Comparison of ENCODE assay signal across 1 cellular context in genomic region chr10:68901106-68901927, GRCh38.
TF ChIP-seq lines count a peak whose summit lies in the region.

Gene DDX50, plus strand, starts transcription at chr10:68901315. Its CDS starts 70 bp downstream, at chr10:68901385.

TF ChIP-seq in HepG2, 621 proteins besides CTCF, POLR2A, EP300 and RAD21 (continued from another document and continues in another):
- TF ChIP-seq, protein P1, sequence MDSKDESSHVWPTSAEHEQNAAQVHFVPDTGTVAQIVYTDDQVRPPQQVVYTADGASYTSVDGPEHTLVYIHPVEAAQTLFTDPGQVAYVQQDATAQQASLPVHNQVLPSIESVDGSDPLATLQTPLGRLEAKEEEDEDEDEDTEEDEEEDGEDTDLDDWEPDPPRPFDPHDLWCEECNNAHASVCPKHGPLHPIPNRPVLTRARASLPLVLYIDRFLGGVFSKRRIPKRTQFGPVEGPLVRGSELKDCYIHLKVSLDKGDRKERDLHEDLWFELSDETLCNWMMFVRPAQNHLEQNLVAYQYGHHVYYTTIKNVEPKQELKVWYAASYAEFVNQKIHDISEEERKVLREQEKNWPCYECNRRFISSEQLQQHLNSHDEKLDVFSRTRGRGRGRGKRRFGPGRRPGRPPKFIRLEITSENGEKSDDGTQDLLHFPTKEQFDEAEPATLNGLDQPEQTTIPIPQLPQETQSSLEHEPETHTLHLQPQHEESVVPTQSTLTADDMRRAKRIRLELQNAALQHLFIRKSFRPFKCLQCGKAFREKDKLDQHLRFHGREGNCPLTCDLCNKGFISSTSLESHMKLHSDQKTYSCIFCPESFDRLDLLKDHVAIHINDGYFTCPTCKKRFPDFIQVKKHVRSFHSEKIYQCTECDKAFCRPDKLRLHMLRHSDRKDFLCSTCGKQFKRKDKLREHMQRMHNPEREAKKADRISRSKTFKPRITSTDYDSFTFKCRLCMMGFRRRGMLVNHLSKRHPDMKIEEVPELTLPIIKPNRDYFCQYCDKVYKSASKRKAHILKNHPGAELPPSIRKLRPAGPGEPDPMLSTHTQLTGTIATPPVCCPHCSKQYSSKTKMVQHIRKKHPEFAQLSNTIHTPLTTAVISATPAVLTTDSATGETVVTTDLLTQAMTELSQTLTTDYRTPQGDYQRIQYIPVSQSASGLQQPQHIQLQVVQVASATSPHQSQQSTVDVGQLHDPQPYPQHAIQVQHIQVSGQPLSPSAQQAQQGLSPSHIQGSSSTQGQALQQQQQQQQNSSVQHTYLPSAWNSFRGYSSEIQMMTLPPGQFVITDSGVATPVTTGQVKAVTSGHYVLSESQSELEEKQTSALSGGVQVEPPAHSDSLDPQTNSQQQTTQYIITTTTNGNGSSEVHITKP (CRISPR knock-in tag; IDR thresholded peaks at IDR 0.05; ENCODE audit: low read depth): 0 out of 2 replicates have a peak, but pooled peaks have one; percentile 22
- peak; percentile 59; the same call in 1 of the 2 replicates for TF ChIP-seq ZNF235 (CRISPR knock-in tag; IDR thresholded peaks at IDR 0.05; ENCODE audit: borderline replicate concordance)
- peak; percentile 88; the same call in 1 of the 2 replicates for TF ChIP-seq ZNF605 (CRISPR knock-in tag; IDR thresholded peaks at IDR 0.05)
- TF ChIP-seq ZNF589 (CRISPR knock-in tag; conservative IDR thresholded peaks at IDR 0.05): 0 out of 2 replicates have a peak, but pooled peaks have one; percentile 18
- TF ChIP-seq ATAD3A (CRISPR knock-in tag; IDR thresholded peaks at IDR 0.05): no peak
- no peak for TF ChIP-seq SIN3B (IDR thresholded peaks at IDR 0.05; ENCODE audit: low read length)
- TF ChIP-seq MLLT10 (CRISPR knock-in tag; IDR thresholded peaks at IDR 0.05): no peak
- peak; percentile 6; the same call in 1 of the 2 replicates for TF ChIP-seq ZNF788 (CRISPR knock-in tag; IDR thresholded peaks at IDR 0.05; ENCODE audit: borderline replicate concordance)
- TF ChIP-seq WIZ (CRISPR knock-in tag; IDR thresholded peaks at IDR 0.05): 0 out of 2 replicates have a peak, but pooled peaks have one; percentile 19
- TF ChIP-seq ZNF33A (CRISPR knock-in tag; IDR thresholded peaks at IDR 0.05; ENCODE audit: borderline replicate concordance): no peak
- 0 out of 2 replicates have a peak, but pooled peaks have one; percentile 27 for TF ChIP-seq ZNF232 (CRISPR knock-in tag; IDR thresholded peaks at IDR 0.05; ENCODE audit: borderline replicate concordance)
- TF ChIP-seq, protein P2, sequence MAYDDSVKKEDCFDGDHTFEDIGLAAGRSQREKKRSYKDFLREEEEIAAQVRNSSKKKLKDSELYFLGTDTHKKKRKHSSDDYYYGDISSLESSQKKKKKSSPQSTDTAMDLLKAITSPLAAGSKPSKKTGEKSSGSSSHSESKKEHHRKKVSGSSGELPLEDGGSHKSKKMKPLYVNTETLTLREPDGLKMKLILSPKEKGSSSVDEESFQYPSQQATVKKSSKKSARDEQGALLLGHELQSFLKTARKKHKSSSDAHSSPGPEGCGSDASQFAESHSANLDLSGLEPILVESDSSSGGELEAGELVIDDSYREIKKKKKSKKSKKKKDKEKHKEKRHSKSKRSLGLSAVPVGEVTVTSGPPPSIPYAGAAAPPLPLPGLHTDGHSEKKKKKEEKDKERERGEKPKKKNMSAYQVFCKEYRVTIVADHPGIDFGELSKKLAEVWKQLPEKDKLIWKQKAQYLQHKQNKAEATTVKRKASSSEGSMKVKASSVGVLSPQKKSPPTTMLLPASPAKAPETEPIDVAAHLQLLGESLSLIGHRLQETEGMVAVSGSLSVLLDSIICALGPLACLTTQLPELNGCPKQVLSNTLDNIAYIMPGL (CRISPR knock-in tag; IDR thresholded peaks at IDR 0.05; ENCODE audit: borderline replicate concordance in 1 of 2, low read depth in 1 of 2): peak; percentile 18 to 75; a peak in 2 of 4 replicates
- no peak for TF ChIP-seq NFE2L1 (CRISPR knock-in tag; IDR thresholded peaks at IDR 0.05; ENCODE audit: borderline replicate concordance)
- TF ChIP-seq PHF20 (CRISPR knock-in tag; IDR thresholded peaks at IDR 0.05): peak; percentile 82
- TF ChIP-seq ZNF550 (CRISPR knock-in tag; IDR thresholded peaks at IDR 0.05; ENCODE audit: borderline replicate concordance): no peak
- 0 out of 2 replicates have a peak, but pooled peaks have one; percentile 21 for TF ChIP-seq ZNF773 (CRISPR knock-in tag; IDR thresholded peaks at IDR 0.05; ENCODE audit: borderline replicate concordance)
- 0 out of 2 replicates have a peak, but pooled peaks have one; percentile 7 for TF ChIP-seq ZNF761 (CRISPR knock-in tag; conservative IDR thresholded peaks at IDR 0.05)
- TF ChIP-seq REL (CRISPR knock-in tag; conservative IDR thresholded peaks at IDR 0.05): peak; percentile 15; the same call in 1 of the 2 replicates
- no peak for TF ChIP-seq ZNF879 (CRISPR knock-in tag; IDR thresholded peaks at IDR 0.05)
- TF ChIP-seq ZBTB44 (CRISPR knock-in tag; IDR thresholded peaks at IDR 0.05): no peak
- no peak for TF ChIP-seq JDP2 (CRISPR knock-in tag; IDR thresholded peaks at IDR 0.05; ENCODE audit: borderline replicate concordance)
- TF ChIP-seq RORA (CRISPR knock-in tag; IDR thresholded peaks at IDR 0.05): no peak
- TF ChIP-seq ZBTB25 (CRISPR knock-in tag; IDR thresholded peaks at IDR 0.05): peak; percentile 51; the same call in 1 of the 2 replicates
- TF ChIP-seq, protein P3, sequence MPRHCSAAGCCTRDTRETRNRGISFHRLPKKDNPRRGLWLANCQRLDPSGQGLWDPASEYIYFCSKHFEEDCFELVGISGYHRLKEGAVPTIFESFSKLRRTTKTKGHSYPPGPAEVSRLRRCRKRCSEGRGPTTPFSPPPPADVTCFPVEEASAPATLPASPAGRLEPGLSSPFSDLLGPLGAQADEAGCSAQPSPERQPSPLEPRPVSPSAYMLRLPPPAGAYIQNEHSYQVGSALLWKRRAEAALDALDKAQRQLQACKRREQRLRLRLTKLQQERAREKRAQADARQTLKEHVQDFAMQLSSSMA (CRISPR knock-in tag; IDR thresholded peaks at IDR 0.05): peak; percentile 99
- peak; percentile 56 for TF ChIP-seq TARDBP (CRISPR knock-in tag; IDR thresholded peaks at IDR 0.05)
- peak; percentile 90; the same call in 1 of the 2 replicates for TF ChIP-seq PAX8 (CRISPR knock-in tag; IDR thresholded peaks at IDR 0.05; ENCODE audit: borderline replicate concordance)
- peak; percentile 94 for TF ChIP-seq DMAP1 (CRISPR knock-in tag; IDR thresholded peaks at IDR 0.05)
- TF ChIP-seq AHR (CRISPR knock-in tag; IDR thresholded peaks at IDR 0.05): no peak; the same call in 1 of the 2 replicates
- TF ChIP-seq ZNF781 (CRISPR knock-in tag; IDR thresholded peaks at IDR 0.05; ENCODE audit: borderline replicate concordance, not compliant biosample characterization): no peak
- TF ChIP-seq RBM39 (IDR thresholded peaks at IDR 0.05; ENCODE audit: low read depth, low read length, poor library complexity, severe bottlenecking): no peak
- no peak for TF ChIP-seq ONECUT2 (CRISPR knock-in tag; IDR thresholded peaks at IDR 0.05)
- 0 out of 2 replicates have a peak, but pooled peaks have one; percentile 6 for TF ChIP-seq ZNF672 (CRISPR knock-in tag; IDR thresholded peaks at IDR 0.05)
- TF ChIP-seq ZNF253 (CRISPR knock-in tag; IDR thresholded peaks at IDR 0.05; ENCODE audit: borderline replicate concordance): no peak
- no peak for TF ChIP-seq ZNF557 (CRISPR knock-in tag; IDR thresholded peaks at IDR 0.05)
- 0 out of 2 replicates have a peak, but pooled peaks have one; percentile 25 for TF ChIP-seq IRF2 (CRISPR knock-in tag; IDR thresholded peaks at IDR 0.05)
- TF ChIP-seq PLSCR1 (CRISPR knock-in tag; IDR thresholded peaks at IDR 0.05; ENCODE audit: borderline replicate concordance): no peak
- no peak for TF ChIP-seq NR2F2 (IDR thresholded peaks at IDR 0.05; ENCODE audit: borderline replicate concordance, low read depth)
- TF ChIP-seq, protein P4, sequence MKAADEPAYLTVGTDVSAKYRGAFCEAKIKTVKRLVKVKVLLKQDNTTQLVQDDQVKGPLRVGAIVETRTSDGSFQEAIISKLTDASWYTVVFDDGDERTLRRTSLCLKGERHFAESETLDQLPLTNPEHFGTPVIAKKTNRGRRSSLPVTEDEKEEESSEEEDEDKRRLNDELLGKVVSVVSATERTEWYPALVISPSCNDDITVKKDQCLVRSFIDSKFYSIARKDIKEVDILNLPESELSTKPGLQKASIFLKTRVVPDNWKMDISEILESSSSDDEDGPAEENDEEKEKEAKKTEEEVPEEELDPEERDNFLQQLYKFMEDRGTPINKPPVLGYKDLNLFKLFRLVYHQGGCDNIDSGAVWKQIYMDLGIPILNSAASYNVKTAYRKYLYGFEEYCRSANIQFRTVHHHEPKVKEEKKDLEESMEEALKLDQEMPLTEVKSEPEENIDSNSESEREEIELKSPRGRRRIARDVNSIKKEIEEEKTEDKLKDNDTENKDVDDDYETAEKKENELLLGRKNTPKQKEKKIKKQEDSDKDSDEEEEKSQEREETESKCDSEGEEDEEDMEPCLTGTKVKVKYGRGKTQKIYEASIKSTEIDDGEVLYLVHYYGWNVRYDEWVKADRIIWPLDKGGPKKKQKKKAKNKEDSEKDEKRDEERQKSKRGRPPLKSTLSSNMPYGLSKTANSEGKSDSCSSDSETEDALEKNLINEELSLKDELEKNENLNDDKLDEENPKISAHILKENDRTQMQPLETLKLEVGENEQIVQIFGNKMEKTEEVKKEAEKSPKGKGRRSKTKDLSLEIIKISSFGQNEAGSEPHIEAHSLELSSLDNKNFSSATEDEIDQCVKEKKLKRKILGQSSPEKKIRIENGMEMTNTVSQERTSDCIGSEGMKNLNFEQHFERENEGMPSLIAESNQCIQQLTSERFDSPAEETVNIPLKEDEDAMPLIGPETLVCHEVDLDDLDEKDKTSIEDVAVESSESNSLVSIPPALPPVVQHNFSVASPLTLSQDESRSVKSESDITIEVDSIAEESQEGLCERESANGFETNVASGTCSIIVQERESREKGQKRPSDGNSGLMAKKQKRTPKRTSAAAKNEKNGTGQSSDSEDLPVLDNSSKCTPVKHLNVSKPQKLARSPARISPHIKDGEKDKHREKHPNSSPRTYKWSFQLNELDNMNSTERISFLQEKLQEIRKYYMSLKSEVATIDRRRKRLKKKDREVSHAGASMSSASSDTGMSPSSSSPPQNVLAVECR (CRISPR knock-in tag; IDR thresholded peaks at IDR 0.05; ENCODE audit: borderline replicate concordance): peak; percentile 90
- no peak for TF ChIP-seq BHLHE40 (IDR thresholded peaks at IDR 0.05; ENCODE audit: low read length)
- TF ChIP-seq, protein P5, sequence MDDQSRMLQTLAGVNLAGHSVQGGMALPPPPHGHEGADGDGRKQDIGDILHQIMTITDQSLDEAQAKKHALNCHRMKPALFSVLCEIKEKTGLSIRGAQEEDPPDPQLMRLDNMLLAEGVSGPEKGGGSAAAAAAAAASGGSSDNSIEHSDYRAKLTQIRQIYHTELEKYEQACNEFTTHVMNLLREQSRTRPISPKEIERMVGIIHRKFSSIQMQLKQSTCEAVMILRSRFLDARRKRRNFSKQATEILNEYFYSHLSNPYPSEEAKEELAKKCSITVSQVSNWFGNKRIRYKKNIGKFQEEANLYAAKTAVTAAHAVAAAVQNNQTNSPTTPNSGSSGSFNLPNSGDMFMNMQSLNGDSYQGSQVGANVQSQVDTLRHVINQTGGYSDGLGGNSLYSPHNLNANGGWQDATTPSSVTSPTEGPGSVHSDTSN (CRISPR knock-in tag; IDR thresholded peaks at IDR 0.05; ENCODE audit: borderline replicate concordance): 0 out of 2 replicates have a peak, but pooled peaks have one; percentile 5
- TF ChIP-seq, protein P6, sequence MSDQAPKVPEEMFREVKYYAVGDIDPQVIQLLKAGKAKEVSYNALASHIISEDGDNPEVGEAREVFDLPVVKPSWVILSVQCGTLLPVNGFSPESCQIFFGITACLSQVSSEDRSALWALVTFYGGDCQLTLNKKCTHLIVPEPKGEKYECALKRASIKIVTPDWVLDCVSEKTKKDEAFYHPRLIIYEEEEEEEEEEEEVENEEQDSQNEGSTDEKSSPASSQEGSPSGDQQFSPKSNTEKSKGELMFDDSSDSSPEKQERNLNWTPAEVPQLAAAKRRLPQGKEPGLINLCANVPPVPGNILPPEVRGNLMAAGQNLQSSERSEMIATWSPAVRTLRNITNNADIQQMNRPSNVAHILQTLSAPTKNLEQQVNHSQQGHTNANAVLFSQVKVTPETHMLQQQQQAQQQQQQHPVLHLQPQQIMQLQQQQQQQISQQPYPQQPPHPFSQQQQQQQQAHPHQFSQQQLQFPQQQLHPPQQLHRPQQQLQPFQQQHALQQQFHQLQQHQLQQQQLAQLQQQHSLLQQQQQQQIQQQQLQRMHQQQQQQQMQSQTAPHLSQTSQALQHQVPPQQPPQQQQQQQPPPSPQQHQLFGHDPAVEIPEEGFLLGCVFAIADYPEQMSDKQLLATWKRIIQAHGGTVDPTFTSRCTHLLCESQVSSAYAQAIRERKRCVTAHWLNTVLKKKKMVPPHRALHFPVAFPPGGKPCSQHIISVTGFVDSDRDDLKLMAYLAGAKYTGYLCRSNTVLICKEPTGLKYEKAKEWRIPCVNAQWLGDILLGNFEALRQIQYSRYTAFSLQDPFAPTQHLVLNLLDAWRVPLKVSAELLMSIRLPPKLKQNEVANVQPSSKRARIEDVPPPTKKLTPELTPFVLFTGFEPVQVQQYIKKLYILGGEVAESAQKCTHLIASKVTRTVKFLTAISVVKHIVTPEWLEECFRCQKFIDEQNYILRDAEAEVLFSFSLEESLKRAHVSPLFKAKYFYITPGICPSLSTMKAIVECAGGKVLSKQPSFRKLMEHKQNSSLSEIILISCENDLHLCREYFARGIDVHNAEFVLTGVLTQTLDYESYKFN (CRISPR knock-in tag; conservative IDR thresholded peaks at IDR 0.05): peak; percentile 49; the same call in 1 of the 2 replicates
- no peak for TF ChIP-seq HMGA1 (CRISPR knock-in tag; conservative IDR thresholded peaks at IDR 0.05)
- TF ChIP-seq GZF1 (CRISPR knock-in tag; IDR thresholded peaks at IDR 0.05): no peak
